ENCODE assay signal across 19 cellular contexts in the genomic region with DNA sequence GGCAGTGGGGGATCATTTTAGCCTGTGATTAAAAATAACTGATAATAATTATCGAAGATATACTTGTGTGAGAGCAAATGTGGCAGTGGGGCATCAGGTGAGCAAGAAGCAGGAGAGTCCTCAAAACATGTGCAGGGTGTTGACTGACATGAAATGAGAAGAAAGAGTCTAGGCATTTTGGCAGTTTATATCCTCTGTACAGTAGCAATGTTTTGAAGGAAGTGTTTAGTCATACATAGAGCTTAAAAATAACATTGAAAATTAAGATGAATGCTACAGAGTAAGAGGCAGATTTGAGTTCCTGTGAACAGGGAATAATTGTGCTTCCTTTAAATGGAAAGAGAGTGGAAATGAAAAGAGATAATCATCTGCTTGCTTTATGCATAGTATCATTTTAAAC. TPM values are rescaled to one million over a fixed set of nuclear protein-coding genes. Genes with fewer than 3 reads are reported as not detected.
"Had no signal": no experiment of that assay in that cellular context is flagged by ENCODE, and none has a peak within 500 bp of the region (broad histone marks: within the 10 kb centered on the region; RNA-seq: fewer than 3 reads in every experiment).

No MANE protein-coding gene starts in this region.

- H3K27ac ChIP-seq: body of pancreas, heart right ventricle, left ventricle myocardium inferior, prostate gland, right lobe of liver, spleen, transverse colon, VCaP had no signal

- ATAC-seq: activated CD4-positive, alpha-beta T cell treated with anti-CD3 and anti-CD28 coated beads for 36 hours; activated CD8-positive, alpha-beta T cell treated with anti-CD3 and anti-CD28 coated beads for 36 hours; body of pancreas; heart right ventricle; right lobe of liver had no signal

- H3K36me3 ChIP-seq: prostate gland had no signal

- H3K9me3 ChIP-seq: body of pancreas, heart right ventricle, left ventricle myocardium inferior, prostate gland, right lobe of liver, spleen, transverse colon had no signal

- H3K27me3 ChIP-seq: body of pancreas, heart right ventricle, right lobe of liver, spleen, transverse colon had no signal

- H3K27ac Mint-ChIP-seq: activated CD4-positive, alpha-beta T cell treated with anti-CD3 and anti-CD28 coated beads for 36 hours; activated CD8-positive, alpha-beta T cell treated with anti-CD3 and anti-CD28 coated beads for 36 hours; activated naive CD4-positive, alpha-beta T cell treated with anti-CD3 and anti-CD28 coated beads, Interleukin-2, amount 10 ng/mL, durations not matched to agents 7 days and 5 days; activated T-helper 1 cell treated with anti-CD3 and anti-CD28 coated beads, Interleukin-12 subunit alpha, Interleukin-12 subunit beta, Interleukin-2, Interleukin-4 antibody, amounts not matched to agents 30 ng/mL and 10 ng/mL and 1 ng/mL, durations not matched to agents 14 hours and 24 hours and 36 hours; nephron had no signal

- H3K4me1 ChIP-seq: body of pancreas, left ventricle myocardium inferior, prostate gland, right lobe of liver, spleen, transverse colon had no signal

- H3K27me3 Mint-ChIP-seq: activated CD4-positive, alpha-beta T cell treated with anti-CD3 and anti-CD28 coated beads for 36 hours; activated CD8-positive, alpha-beta T cell treated with anti-CD3 and anti-CD28 coated beads for 36 hours; activated naive CD4-positive, alpha-beta T cell treated with anti-CD3 and anti-CD28 coated beads, Interleukin-2, amount 10 ng/mL, durations not matched to agents 7 days and 5 days had no signal

- H3K9me3 Mint-ChIP-seq: activated CD8-positive, alpha-beta T cell treated with anti-CD3 and anti-CD28 coated beads for 36 hours; activated naive CD4-positive, alpha-beta T cell treated with anti-CD3 and anti-CD28 coated beads, Interleukin-2, amount 10 ng/mL, durations not matched to agents 7 days and 5 days; activated T-helper 1 cell treated with anti-CD3 and anti-CD28 coated beads, Interleukin-12 subunit alpha, Interleukin-12 subunit beta, Interleukin-2, Interleukin-4 antibody, amounts not matched to agents 30 ng/mL and 10 ng/mL and 1 ng/mL, durations not matched to agents 14 hours and 24 hours and 36 hours; nephron had no signal

- H3K4me3 Mint-ChIP-seq: activated CD4-positive, alpha-beta T cell treated with anti-CD3 and anti-CD28 coated beads for 36 hours; activated CD8-positive, alpha-beta T cell treated with anti-CD3 and anti-CD28 coated beads for 36 hours; activated naive CD4-positive, alpha-beta T cell treated with anti-CD3 and anti-CD28 coated beads, Interleukin-2, amount 10 ng/mL, durations not matched to agents 7 days and 5 days; activated T-helper 1 cell treated with anti-CD3 and anti-CD28 coated beads, Interleukin-12 subunit alpha, Interleukin-12 subunit beta, Interleukin-2, Interleukin-4 antibody, amounts not matched to agents 30 ng/mL and 10 ng/mL and 1 ng/mL, durations not matched to agents 14 hours and 24 hours and 36 hours; nephron had no signal

- DNase-seq: activated CD4-positive, alpha-beta T cell treated with anti-CD3 and anti-CD28 coated beads for 36 hours; activated CD8-positive, alpha-beta memory T cell treated with anti-CD3 and anti-CD28 coated beads, Interleukin-2, amount 50 U/mL, for 4 hours; activated CD8-positive, alpha-beta T cell treated with anti-CD3 and anti-CD28 coated beads for 36 hours; activated naive CD4-positive, alpha-beta T cell treated with anti-CD3 and anti-CD28 coated beads, Interleukin-2, amount 10 ng/mL, durations not matched to agents 7 days and 5 days; body of pancreas; heart right ventricle; left ventricle myocardium inferior; mesenchymal stem cell; right lobe of liver; spleen; stimulated activated CD4-positive, alpha-beta T cell treated with anti-CD3 and anti-CD28 coated beads, Interleukin-1b, Interleukin-23, amount 100 ng/mL, for 48 hours; stimulated activated naive CD4-positive, alpha-beta T cell; substantia nigra; transverse colon had no signal

- H3K4me1 Mint-ChIP-seq: activated CD4-positive, alpha-beta T cell treated with anti-CD3 and anti-CD28 coated beads for 36 hours; activated naive CD4-positive, alpha-beta T cell treated with anti-CD3 and anti-CD28 coated beads, Interleukin-2, amount 10 ng/mL, durations not matched to agents 7 days and 5 days; nephron had no signal

- H3K4me3 ChIP-seq: body of pancreas, heart right ventricle, left ventricle myocardium inferior, prostate gland, right lobe of liver, spleen, transverse colon had no signal

RNA-seq across cellular contexts. Expression of a gene that starts 53.3 kb away (rescaled TPM):
- total RNA-seq: activated CD4-positive, alpha-beta T cell treated with anti-CD3 and anti-CD28 coated beads for 36 hours; activated CD8-positive, alpha-beta T cell treated with anti-CD3 and anti-CD28 coated beads for 36 hours; activated T-helper 1 cell treated with anti-CD3 and anti-CD28 coated beads, Interleukin-12 subunit alpha, Interleukin-12 subunit beta, Interleukin-2, Interleukin-4 antibody, amounts not matched to agents 30 ng/mL and 10 ng/mL and 1 ng/mL, durations not matched to agents 14 hours and 24 hours and 36 hours; left ventricle myocardium inferior; omental fat pad; right lobe of liver had no signal
